ENCODE assay signal across 1 cellular context in genomic region chr1:241654641-241655040, GRCh38.
TF ChIP-seq lines count a peak whose summit lies in the region.

No MANE protein-coding gene starts in this region.

TF ChIP-seq in K562, 482 proteins besides CTCF, POLR2A, EP300 and RAD21:
- no peak for TF ChIP-seq MAFK (IDR thresholded peaks at IDR 0.05; ENCODE audit: low read length)
- TF ChIP-seq TOE1 (IDR thresholded peaks at IDR 0.05; ENCODE audit: borderline replicate concordance), result no peak
- no peak for TF ChIP-seq TOE1 (CRISPR knock-in tag; IDR thresholded peaks at IDR 0.05; ENCODE audit: borderline replicate concordance, low read depth)
- TF ChIP-seq ZNF449 (CRISPR knock-in tag; IDR thresholded peaks at IDR 0.05), result no peak
- TF ChIP-seq SNRNP70 (optimal IDR thresholded peaks at IDR 0.05; ENCODE audit: low read depth, low read length), result no peak
- no peak for TF ChIP-seq HES1 (IDR thresholded peaks at IDR 0.05; ENCODE audit: low read depth)
- no peak for TF ChIP-seq ZNF583 (CRISPR knock-in tag; IDR thresholded peaks at IDR 0.05)
- TF ChIP-seq ZZZ3 (IDR thresholded peaks at IDR 0.05), result no peak
- no peak for TF ChIP-seq TRIM24 (IDR thresholded peaks at IDR 0.05)
- TF ChIP-seq HMGN3 (IDR thresholded peaks at IDR 0.05; ENCODE audit: borderline replicate concordance, extremely low read depth, insufficient read length, low read depth, low read length), result no peak
- no peak for TF ChIP-seq MED1 (CRISPR knock-in tag; IDR thresholded peaks at IDR 0.05; ENCODE audit: borderline replicate concordance)
- TF ChIP-seq CREBBP (IDR thresholded peaks at IDR 0.05; ENCODE audit: low read depth, low read length), result no peak
- no peak for TF ChIP-seq TFAP4 (CRISPR knock-in tag; IDR thresholded peaks at IDR 0.05; ENCODE audit: borderline replicate concordance)
- TF ChIP-seq ZFP91 (CRISPR knock-in tag; IDR thresholded peaks at IDR 0.05), result no peak
- TF ChIP-seq MYC (IDR thresholded peaks at IDR 0.05; ENCODE audit: low read depth, low read length), result no peak
- no peak for TF ChIP-seq MYC (CRISPR knock-in tag; IDR thresholded peaks at IDR 0.05; ENCODE audit: borderline replicate concordance, low read depth)
- TF ChIP-seq TEAD4 (IDR thresholded peaks at IDR 0.05; ENCODE audit: low read length), result no peak
- no peak for TF ChIP-seq TEAD4 (CRISPR knock-in tag; IDR thresholded peaks at IDR 0.05; ENCODE audit: borderline replicate concordance)
- TF ChIP-seq ZBTB17 (CRISPR knock-in tag; IDR thresholded peaks at IDR 0.05), result no peak
- no peak for TF ChIP-seq CXXC5 (CRISPR knock-in tag; IDR thresholded peaks at IDR 0.05)
- TF ChIP-seq USF2 (CRISPR knock-in tag; IDR thresholded peaks at IDR 0.05), result no peak
- TF ChIP-seq MLX (CRISPR knock-in tag; conservative IDR thresholded peaks at IDR 0.05), result no peak
TF ChIP-seq in K562: peak in this region for 0.
